ENCODE assay signal across 1 cellular context in genomic region chr10:132643709-132644543, GRCh38.
A peak's percentile ranks its signal among the peaks of the same experiment; 100 is the strongest.
TF ChIP-seq lines count a peak whose summit lies in the region.

No MANE protein-coding gene starts in this region.

TF ChIP-seq in H1, 55 proteins besides CTCF, POLR2A, EP300 and RAD21 (continued from another document):
- no peak for TF ChIP-seq USF2 (IDR thresholded peaks at IDR 0.05; ENCODE audit: low read length)
- 0 out of 2 replicates have a peak, but pooled peaks have one; percentile 35 for TF ChIP-seq GABPA (IDR thresholded peaks at IDR 0.05; ENCODE audit: borderline replicate concordance, insufficient read depth, low read length)
- TF ChIP-seq PHF8 (conservative IDR thresholded peaks at IDR 0.05; ENCODE audit: low read depth, low read length): no peak
- no peak for TF ChIP-seq CHD7 (IDR thresholded peaks at IDR 0.05; ENCODE audit: insufficient replicate concordance, low read length)
- TF ChIP-seq SP2 (IDR thresholded peaks at IDR 0.05; ENCODE audit: low read length): no peak
